10 cellular contexts compared by ENCODE assay signal in genomic region chr10:72097448-72098300, GRCh38. TPM values are rescaled to one million over a fixed set of nuclear protein-coding genes. Genes with fewer than 3 reads are reported as not detected.
A peak's percentile ranks its signal among the peaks of the same experiment; 100 is the strongest.
DNase-seq lines count a peak whose midpoint lies in the region; ATAC-seq, FAIRE-seq and TF ChIP-seq lines count a peak whose summit lies in the region.
"Had no signal": no experiment of that assay in that cellular context is flagged by ENCODE, and none has a peak within 500 bp of the region (broad histone marks: within the 10 kb centered on the region; RNA-seq: fewer than 3 reads in every experiment).

No MANE protein-coding gene starts in this region.

- POLR2A ChIA-PET in K562 (lab: Yijun Ruan, JAX): interaction anchor here (0.6 to 0.7 kb wide), 2 partner anchors 18 to 224 kb away, joined by 3 read pairs; no protein-coding TSS in a partner anchor

- TF ChIP-seq RAD21 in K562 (CRISPR knock-in tag; conservative IDR thresholded peaks at IDR 0.05 in 1 of 2, IDR thresholded peaks at IDR 0.05 in 1 of 2): no peak

- H3K9me3 ChIP-seq in K562 (replicated peaks; ENCODE audit: control insufficient read depth, insufficient read depth, low read depth, low read length) (no peaks in the 10 kb centered on the region), right lobe of liver (no peaks in the 10 kb centered on the region)
- H3K9me3 ChIP-seq: esophagus squamous epithelium had no signal

- WGBS in K562 (ENCODE audit: insufficient coverage, low coverage, missing lambda C conversion rate): 21% methylated on average over 9 of the region's 9 CpGs
- WGBS in right lobe of liver (ENCODE audit: insufficient coverage, low coverage, low lambda C conversion rate, missing lambda C conversion rate): 44% methylated on average over 9 of the region's 9 CpGs

- H3K4me3 ChIP-seq in K562: no peak overlapping the region
- no peak overlapping the region for H3K4me3 ChIP-seq in right lobe of liver
- H3K4me3 ChIP-seq: esophagus squamous epithelium had no signal

- no peak for FAIRE-seq in K562 (lab: Jason Lieb, UNC)

- ATAC-seq in K562: peak; percentile 76
- peak; percentile 69 to 84 (median 82) for ATAC-seq in right lobe of liver
- no peak for ATAC-seq in GM21423 (IDR thresholded peaks at IDR 0.05; ENCODE audit: unreplicated experiment)
- no peak for ATAC-seq in foreskin keratinocyte
- ATAC-seq in HG03354 (IDR thresholded peaks at IDR 0.05; ENCODE audit: poor library complexity, severe bottlenecking, unreplicated experiment): no peak

- CTCF ChIA-PET in K562 (lab: Yijun Ruan, JAX; ENCODE audit: low intra/inter-chr PET ratio): no interaction called here

- H4K20me1 ChIP-seq in K562 (replicated peaks; ENCODE audit: control insufficient read depth, insufficient read depth, low read length): no peaks in the 10 kb centered on the region

- H3K4me2 ChIP-seq in K562 (ENCODE audit: insufficient read depth, low read length): peak overlapping the region; percentile 23; the same call in 1 of the 2 replicates

- TF ChIP-seq EP300 in K562 (IDR thresholded peaks at IDR 0.05; ENCODE audit: low read length): peak; percentile 71

- no peak overlapping the region; the same call in 2 of the 3 replicates for H3K27ac ChIP-seq in K562 (ENCODE audit: extremely low read depth, low read depth, low read length)
- H3K27ac ChIP-seq in right lobe of liver: peak overlapping the region; percentile 47 to 87 (median 73)
- H3K27ac ChIP-seq in foreskin keratinocyte: no peak overlapping the region
- H3K27ac ChIP-seq: esophagus squamous epithelium had no signal

- no peaks in the 10 kb centered on the region for H3K9me1 ChIP-seq in K562 (ENCODE audit: control insufficient read depth, insufficient read depth, low read length)

- peaks cover 27% of the 10 kb centered on the region; the same call in 2 of the 3 replicates for H3K36me3 ChIP-seq in K562 (ENCODE audit: control insufficient read depth, insufficient read depth, low read length)
- peaks cover 0 to 4% (median under 1%) of the 10 kb centered on the region in 4 donors for H3K36me3 ChIP-seq in right lobe of liver

- H3K79me2 ChIP-seq in K562 (ENCODE audit: control insufficient read depth, insufficient read depth, low read length): no peaks in the 10 kb centered on the region

- DNase-seq in AG09319 (ENCODE audit: extremely low read depth, low read depth) (peak; percentile 79), HT-29 (ENCODE audit: low spot score) (peak; percentile 83), K562 (ENCODE audit: extremely low read depth in 1 of 4, low spot score in 3 of 4) (peak; percentile 54 to 81 (median 62)), right lobe of liver (peak in 1 of 3 donors; percentile 65), foreskin keratinocyte (no peak), G401 (ENCODE audit: low spot score) (no peak)
- DNase-seq: activated CD4-positive, alpha-beta T cell treated with anti-CD3 and anti-CD28 coated beads, Interleukin-2, amount 50 U/mL, for 1 hour; esophagus squamous epithelium had no signal

- TF ChIP-seq CTCF in AG09319 (IDR thresholded peaks at IDR 0.05; ENCODE audit: low read depth, low read length) (no peak), K562 (IDR thresholded peaks at IDR 0.05 in 2 of 3, conservative IDR thresholded peaks at IDR 0.05 in 1 of 3; ENCODE audit: insufficient read depth in 2 of 3, low read depth in 1 of 3, low read length in 3 of 3) (no peak), right lobe of liver (IDR thresholded peaks at IDR 0.05) (no peak), foreskin keratinocyte (conservative IDR thresholded peaks at IDR 0.05) (no peak)

- H3K4me1 ChIP-seq in K562 (replicated peaks in 1 of 2; ENCODE audit: control insufficient read depth in 2 of 2, insufficient read depth in 2 of 2, low read length in 2 of 2) (peaks cover 15 to 39% of the 10 kb centered on the region in 2 experiments), right lobe of liver (peaks cover 0 to 47% (median 11%) of the 10 kb centered on the region in 4 donors), foreskin keratinocyte (no peaks in the 10 kb centered on the region)
- H3K4me1 ChIP-seq: esophagus squamous epithelium had no signal

- no peaks in the 10 kb centered on the region for H3K27me3 ChIP-seq in K562 (ENCODE audit: control insufficient read depth in 2 of 2, insufficient read depth in 2 of 2, low read length in 2 of 2)
- H3K27me3 ChIP-seq in right lobe of liver: no peaks in the 10 kb centered on the region
- no peaks in the 10 kb centered on the region for H3K27me3 ChIP-seq in foreskin keratinocyte
- H3K27me3 ChIP-seq: esophagus squamous epithelium had no signal

- no TSS peak for BruUV-seq in K562 (replicated peaks; lab: Mats Ljungman, UMichigan)

- in situ Hi-C loops in K562 (cut with MboI): no loop called here
- in situ Hi-C loops in G401 (cut with HindIII; ENCODE audit: low sequenced_read_pairs): no loop called here

- no peak for TF ChIP-seq POLR2A in K562 (conservative IDR thresholded peaks at IDR 0.05)
- no peak for TF ChIP-seq POLR2A in right lobe of liver (IDR thresholded peaks at IDR 0.05)

- H3K9ac ChIP-seq in K562 (ENCODE audit: insufficient read depth in 1 of 2, low read depth in 2 of 2, low read length in 2 of 2): no peak overlapping the region

- H2AFZ ChIP-seq in K562 (ENCODE audit: low read depth, low read length): no peak overlapping the region

- intact Hi-C loops in K562 (cut with micrococcal nuclease): no loop called here
- intact Hi-C loops in right lobe of liver (cut with DNase I): no loop called here

TF ChIP-seq in K562, 482 proteins besides CTCF, POLR2A, EP300 and RAD21 (continues in another document):
- TF ChIP-seq SRSF7 (optimal IDR thresholded peaks at IDR 0.05; ENCODE audit: low read depth, low read length) (no peak), ZZZ3 (IDR thresholded peaks at IDR 0.05) (no peak), SLC30A9 (CRISPR knock-in tag; IDR thresholded peaks at IDR 0.05) (no peak), TEAD2 (tag; IDR thresholded peaks at IDR 0.05) (no peak), SOX6 (IDR thresholded peaks at IDR 0.05) (peak; percentile 87), USF1 (CRISPR knock-in tag; IDR thresholded peaks at IDR 0.05) (no peak), ZNF253 (CRISPR knock-in tag; conservative IDR thresholded peaks at IDR 0.05) (no peak), SUPT5H (IDR thresholded peaks at IDR 0.05) (no peak), HEY1 (CRISPR knock-in tag; IDR thresholded peaks at IDR 0.05; ENCODE audit: borderline replicate concordance) (no peak), RBM14 (IDR thresholded peaks at IDR 0.05; ENCODE audit: borderline replicate concordance, insufficient read depth, low read depth, low read length) (no peak), BRD9 (IDR thresholded peaks at IDR 0.05; ENCODE audit: low read depth, partially characterized antibody) (no peak), NKRF (IDR thresholded peaks at IDR 0.05; ENCODE audit: borderline replicate concordance) (no peak), GTF2F1 (IDR thresholded peaks at IDR 0.05; ENCODE audit: low read depth, low read length) (no peak), KAT2B (IDR thresholded peaks at IDR 0.05; ENCODE audit: low read depth, low read length) (no peak), NCOA4 (IDR thresholded peaks at IDR 0.05; ENCODE audit: partially characterized antibody) (no peak), ZNF24 (IDR thresholded peaks at IDR 0.05) (no peak), ZNF41 (CRISPR knock-in tag; conservative IDR thresholded peaks at IDR 0.05) (no peak)

RNA-seq across cellular contexts. Expression of gene SPOCK2, which starts 9.3 kb away (rescaled TPM):
- total RNA-seq in HT-29 (2014; rRNA removed; shearing (Covaris generic)): 0.08 and 0.34 TPM in 2 replicates
- 0.46 and 1.2 TPM in 2 replicates for total RNA-seq in K562 (2011; cell fraction: chromatin; rRNA removed; ENCODE audit: low replicate concordance)
- total RNA-seq in K562 (2011; cell fraction: nucleolus; rRNA removed): 0.67 and 0.79 TPM in 2 replicates
- total RNA-seq in K562 (2011; cell fraction: nucleoplasm; rRNA removed): 0.59 and 1.1 TPM in 2 replicates
- total RNA-seq in K562 (2014; rRNA removed) (0.04 and 0.82 TPM in 2 replicates), K562 (2014; rRNA removed; fragmentation: Illumina TruSeq; extraction: Trizol) (0.11 and 0.38 TPM in 2 replicates), K562 (2015; rRNA removed; fragmentation: Illumina TruSeq; extraction: Trizol) (0.11 and 0.19 TPM in 2 replicates), K562 (2021) (0.63 and 0.86 TPM in 2 replicates), right lobe of liver (1 to 10 TPM in 4 of 6 experiments, under 1 TPM in 2; 0.72 to 3.0 (median 1.2) TPM), foreskin keratinocyte (0.14 and 0.27 TPM in 2 replicates)
- polyA plus RNA-seq in K562 (2011; rRNA removed) (0.04 and 0.09 TPM in 2 replicates), K562 (2014; fragmentation: Illumina TruSeq; extraction: Trizol) (0.08 and 0.09 TPM in 2 replicates), K562 (2014; fragmentation: Nextera tagmentation; extraction: Ambion mirVana) (not detected), K562 (2014; rRNA removed) (0.12 and 0.52 TPM in 2 replicates), foreskin keratinocyte (0.11 and 0.18 TPM in 2 replicates)
- 0.04 and 0.31 TPM in 2 replicates for polyA plus RNA-seq in K562 (2011; cell fraction: cytosol; rRNA removed)
- 0.30 and 0.63 TPM in 2 replicates for polyA plus RNA-seq in K562 (2011; cell fraction: nucleus; rRNA removed)
- polyA plus RNA-seq in K562 (2012): 0.17 and 0.46 TPM in 2 replicates
- 0.04 and 0.18 TPM in 2 replicates for polyA minus RNA-seq in K562 (2011; rRNA and poly(A)+ RNA removed)
- not detected in 2 replicates for polyA minus RNA-seq in K562 (2011; cell fraction: cytosol; rRNA and poly(A)+ RNA removed)
- polyA minus RNA-seq in K562 (2011; cell fraction: nucleus; rRNA and poly(A)+ RNA removed): 0.27 and 0.44 TPM in 2 replicates
- total RNA-seq in G401 (2014; rRNA removed; shearing (Covaris generic)): 0.12 and 0.17 TPM in 2 replicates

Comparison
In these comparisons a context has a peak if more than half of its experiments do, and no peak if none do; other contexts are left out.
1. DNase-seq: peak in AG09319 (single experiment), HT-29 (single experiment) and K562 (4 of 4); none in foreskin keratinocyte (0 of 2) and G401 (single experiment).
2. ATAC-seq: peak in K562 (single experiment) and right lobe of liver (4 of 4); none in GM21423 (single experiment), foreskin keratinocyte (single experiment) and HG03354 (single experiment).
3. H3K27ac ChIP-seq: peak in right lobe of liver (3 of 3); none in K562 (single experiment) and foreskin keratinocyte (single experiment).